Comparison of ENCODE assay signal across 11 cellular contexts in the genomic region with DNA sequence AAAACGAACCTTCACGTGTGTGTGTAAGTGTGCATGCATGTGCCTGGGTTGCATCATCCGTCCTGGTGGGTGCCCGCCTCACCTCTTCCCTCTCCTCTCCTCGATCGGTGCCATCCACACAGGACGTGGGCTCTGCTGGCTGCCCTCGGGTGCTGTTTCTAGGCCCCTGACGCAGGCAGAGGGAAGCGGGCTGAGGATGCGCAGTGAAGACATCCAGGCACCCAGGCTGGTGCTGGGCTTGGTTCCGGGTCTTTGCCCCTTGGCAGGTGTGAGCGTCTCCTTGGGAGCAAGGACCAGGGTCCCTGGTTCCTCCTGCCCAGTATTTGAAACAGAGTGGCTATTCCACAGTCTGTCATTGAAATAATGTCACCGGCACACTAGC. TPM values are rescaled to one million over a fixed set of nuclear protein-coding genes. Genes with fewer than 3 reads are reported as not detected.
DNase-seq lines count a peak whose midpoint lies in the region; ATAC-seq and TF ChIP-seq lines count a peak whose summit lies in the region.
"Had no signal": no experiment of that assay in that cellular context is flagged by ENCODE, and none has a peak within 500 bp of the region (broad histone marks: within the 10 kb centered on the region; RNA-seq: fewer than 3 reads in every experiment).

No MANE protein-coding gene starts in this region.

- WGBS in ovary, 3 donors = 89 to 94% (median 90%) methylated on average over 14 of the region's 14 CpGs
- WGBS in tibial nerve, 2 donors = 84 to 90% methylated on average over 12 to 14 of the region's 14 CpGs
- WGBS in adrenal gland, 4 donors = 76 to 90% (median 86%) methylated on average over 5 to 14 of the region's 14 CpGs

- DNase-seq in breast epithelium (ENCODE audit: low spot score in 2 of 2) (peak in 1 of 2 donors; percentile 27), MCF 10A (ENCODE audit: unreplicated experiment) (no peak), dorsolateral prefrontal cortex (no peak), ovary (no peak), tibial nerve (ENCODE audit: low spot score in 2 of 2) (no peak), NCI-H446 treated with DMSO at 0.1 percent for 48 hours (lab: John Stamatoyannopoulos, UW) (no peak), adrenal gland (no peak)
- DNase-seq: activated gamma-delta T cell treated with Interleukin-2 at 50 U/mL for 16 hours, NCI-H1092 treated with DMSO at 0.1 percent for 48 hours had no signal

- TF ChIP-seq EP300 in ovary (IDR thresholded peaks at IDR 0.05) (no peak), tibial nerve (IDR thresholded peaks at IDR 0.05) (no peak)

- POLR2A ChIA-PET in MCF 10A (lab: Yijun Ruan, JAX) = interaction anchor here (0.9 kb wide), 1 partner anchor 19 kb away, joined by 3 read pairs; no protein-coding TSS in a partner anchor

- H3K27ac ChIP-seq in breast epithelium = peak overlapping the region; percentile 68 to 85
- peak overlapping the region in 53 of 59 donors; percentile 17 to 87 (median 73) for H3K27ac ChIP-seq in dorsolateral prefrontal cortex
- H3K27ac ChIP-seq in ovary = peak overlapping the region; percentile 49 to 71
- H3K27ac ChIP-seq in tibial nerve = peak overlapping the region; percentile 70 to 86 (median 82)
- peak overlapping the region in 2 of 5 donors; percentile 22 to 65 for H3K27ac ChIP-seq in adrenal gland

- peak overlapping the region; percentile 20 to 59 (median 33) for H3K4me3 ChIP-seq in breast epithelium
- peak overlapping the region in 55 of 59 donors; percentile 1 to 58 (median 38) for H3K4me3 ChIP-seq in dorsolateral prefrontal cortex
- no peak overlapping the region for H3K4me3 ChIP-seq in ovary
- H3K4me3 ChIP-seq in tibial nerve = peak overlapping the region; percentile 5 to 40 (median 24)
- H3K4me3 ChIP-seq in adrenal gland = peak overlapping the region in 1 of 4 donors; percentile 7

- H3K9me3 Mint-ChIP-seq in MCF 10A (ENCODE audit: unreplicated experiment) = no peaks in the 10 kb centered on the region
- H3K9me3 Mint-ChIP-seq: type B pancreatic cell had no signal

- no TSS peak for BruUV-seq in MCF 10A (replicated peaks; lab: Mats Ljungman, UMichigan)

- TF ChIP-seq CTCF in breast epithelium (IDR thresholded peaks at IDR 0.05) (no peak), MCF 10A (IDR thresholded peaks at IDR 0.05; ENCODE audit: unreplicated experiment) (no peak), dorsolateral prefrontal cortex (IDR thresholded peaks at IDR 0.05 in 54 of 56, conservative IDR thresholded peaks at IDR 0.05 in 2 of 56; ENCODE audit: low read depth in 1 of 56, partially characterized antibody in 56 of 56) (no peak), ovary (IDR thresholded peaks at IDR 0.05) (no peak), tibial nerve (IDR thresholded peaks at IDR 0.05) (no peak), adrenal gland (IDR thresholded peaks at IDR 0.05) (no peak)

- H3K36me3 ChIP-seq in breast epithelium (no peaks in the 10 kb centered on the region), ovary (no peaks in the 10 kb centered on the region), tibial nerve (no peaks in the 10 kb centered on the region), adrenal gland (replicated peaks in 1 of 2) (no peaks in the 10 kb centered on the region)

- H3K9me3 ChIP-seq in breast epithelium = no peaks in the 10 kb centered on the region
- no peaks in the 10 kb centered on the region for H3K9me3 ChIP-seq in ovary
- no peaks in the 10 kb centered on the region for H3K9me3 ChIP-seq in tibial nerve
- no peaks in the 10 kb centered on the region for H3K9me3 ChIP-seq in adrenal gland (replicated peaks in 1 of 3)

- no peak for ATAC-seq in GM21381 (IDR thresholded peaks at IDR 0.05; ENCODE audit: unreplicated experiment)

- no peak overlapping the region for H3K27ac Mint-ChIP-seq in MCF 10A (ENCODE audit: low read depth, unreplicated experiment)
- H3K27ac Mint-ChIP-seq: type B pancreatic cell had no signal

- TF ChIP-seq POLR2A in breast epithelium (IDR thresholded peaks at IDR 0.05) (no peak), ovary (IDR thresholded peaks at IDR 0.05) (no peak), tibial nerve (IDR thresholded peaks at IDR 0.05) (no peak), adrenal gland (IDR thresholded peaks at IDR 0.05) (no peak)

- H3K27me3 ChIP-seq in breast epithelium (no peaks in the 10 kb centered on the region), dorsolateral prefrontal cortex (no peaks in the 10 kb centered on the region), ovary (no peaks in the 10 kb centered on the region), tibial nerve (no peaks in the 10 kb centered on the region), adrenal gland (no peaks in the 10 kb centered on the region)

- no peak overlapping the region for H3K4me3 Mint-ChIP-seq in MCF 10A (ENCODE audit: unreplicated experiment)
- H3K4me3 Mint-ChIP-seq: type B pancreatic cell had no signal

- H3K4me1 ChIP-seq in breast epithelium (peaks cover 0 to 7% of the 10 kb centered on the region in 2 donors), ovary (ENCODE audit: insufficient read depth) (peaks cover 2% of the 10 kb centered on the region), tibial nerve (peaks cover 0 to 22% (median 11%) of the 10 kb centered on the region in 4 donors), adrenal gland (replicated peaks in 1 of 2) (peaks cover 0 to 8% of the 10 kb centered on the region in 2 donors)

- H3K36me3 Mint-ChIP-seq in MCF 10A (ENCODE audit: insufficient read depth, unreplicated experiment) = peaks cover 6% of the 10 kb centered on the region
- H3K36me3 Mint-ChIP-seq: type B pancreatic cell had no signal

- intact Hi-C loops in breast epithelium (cut with DNase I; ENCODE audit: low total_unique reads) = no loop called here
- intact Hi-C loops in MCF 10A (cut with micrococcal nuclease) = no loop called here
- intact Hi-C loops in dorsolateral prefrontal cortex (cut with DNase I) = no loop called here
- intact Hi-C loops in ovary (cut with DNase I) = no loop called here
- intact Hi-C loops in adrenal gland (cut with DNase I) = no loop called here

- H3K27me3 Mint-ChIP-seq in MCF 10A (ENCODE audit: insufficient read depth, unreplicated experiment) = no peaks in the 10 kb centered on the region

- CTCF ChIA-PET in MCF 10A (lab: Yijun Ruan, JAX) = no interaction called here

- H3K4me1 Mint-ChIP-seq in MCF 10A (ENCODE audit: insufficient read depth, unreplicated experiment) = peaks cover 10% of the 10 kb centered on the region

RNA-seq across cellular contexts. Expression of a gene that starts 6.2 kb away (rescaled TPM):
- total RNA-seq in breast epithelium = 10 to 100 TPM; 29.3 to 89.1 (median 56.1) TPM
- 50.3 and 62.9 TPM in 2 replicates for total RNA-seq in MCF 10A (2022)
- total RNA-seq in dorsolateral prefrontal cortex = 100 to 1,000 TPM in 39 of 120 experiments, 10 to 100 TPM in 81; 67.4 to 150 (median 95.0) TPM
- 100 to 1,000 TPM in 3 of 7 donors, 10 to 100 TPM in 4; 27.1 to 150 (median 97.4) TPM for total RNA-seq in ovary
- 100 to 1,000 TPM in 1 of 2 donors, 10 to 100 TPM in 1; 65.1 to 104 TPM for polyA plus RNA-seq in ovary
- total RNA-seq in tibial nerve = 100 to 1,000 TPM; 145 to 393 (median 207) TPM
- total RNA-seq in adrenal gland = 10 to 100 TPM; 32.0 to 72.0 (median 35.8) TPM
- polyA plus RNA-seq in adrenal gland = 10 to 100 TPM; 19.6 to 44.9 (median 20.1) TPM

RNA-seq across cellular contexts. Expression of a gene that starts 45.5 kb away (rescaled TPM):
- total RNA-seq in breast epithelium (10 to 100 TPM in 2 of 3 donors, 1 to 10 TPM in 1; 5.1 to 12.6 (median 10.8) TPM), MCF 10A (2022) (5.8 and 7.1 TPM in 2 replicates), dorsolateral prefrontal cortex (10 to 100 TPM; 10.6 to 31.2 (median 20.7) TPM), ovary (10 to 100 TPM; 10.2 to 17.6 (median 13.5) TPM), tibial nerve (10 to 100 TPM; 12.8 to 23.4 (median 14.0) TPM), adrenal gland (10 to 100 TPM in 1 of 8 donors, 1 to 10 TPM in 7; 2.1 to 10.1 (median 7.0) TPM)
- polyA plus RNA-seq in ovary (1 to 10 TPM; 6.0 to 8.7 TPM), adrenal gland (1 to 10 TPM; 1.9 to 6.6 (median 3.2) TPM)
